In the genomic region with DNA sequence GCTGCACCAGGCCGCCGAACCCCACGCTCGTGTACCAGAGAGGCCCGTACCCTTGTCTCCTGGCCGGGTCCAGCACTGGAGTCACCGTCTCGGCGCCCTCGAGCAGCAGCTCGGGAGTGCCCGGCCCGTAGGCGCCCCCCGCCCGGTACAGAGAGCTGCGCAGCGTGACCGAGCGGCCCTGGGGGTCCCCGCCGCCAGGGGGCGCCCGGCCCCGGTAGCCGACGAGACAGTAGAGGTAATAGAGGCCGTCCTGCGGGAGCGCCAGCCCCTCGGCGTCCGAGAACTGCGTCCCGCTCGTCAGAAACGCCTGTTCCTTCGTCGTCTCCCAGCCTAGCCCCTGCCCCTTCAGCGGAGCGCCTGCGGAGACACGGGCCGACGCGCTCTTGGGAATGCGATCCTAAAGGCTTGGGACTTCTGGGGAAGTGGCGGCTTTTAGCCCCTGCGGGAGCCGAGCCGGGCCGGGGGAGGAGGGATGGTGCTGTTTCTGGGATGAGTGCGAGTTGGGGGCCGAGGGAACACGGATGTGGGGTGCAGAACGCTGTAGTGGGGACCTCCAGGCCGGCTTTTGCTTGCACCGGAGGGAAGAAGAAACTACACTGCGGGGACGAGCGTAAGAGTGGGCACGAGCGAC, we compare ENCODE assay signal across 8 cellular contexts. TPM values are rescaled to one million over a fixed set of nuclear protein-coding genes. Genes with fewer than 3 reads are reported as not detected.
DNase-seq lines count a peak whose midpoint lies in the region; ATAC-seq and TF ChIP-seq lines count a peak whose summit lies in the region.

No MANE protein-coding gene starts in this region.

- TF ChIP-seq RAD21 in Ishikawa (IDR thresholded peaks at IDR 0.05; ENCODE audit: low read depth), result peak; percentile 53; the same call in 1 of the 2 replicates

- no peaks in the 10 kb centered on the region for H3K36me3 ChIP-seq in stomach

- TF ChIP-seq CTCF in fibroblast of villous mesenchyme (IDR thresholded peaks at IDR 0.05; ENCODE audit: insufficient read depth, low read depth, low read length) (peak; percentile 97), neural crest cell (conservative IDR thresholded peaks at IDR 0.05) (peak; percentile 100), stomach (IDR thresholded peaks at IDR 0.05) (peak in 6 of 7 experiments; percentile 53 to 99 (median 92))

- H3K4me3 ChIP-seq in fibroblast of villous mesenchyme (ENCODE audit: low read depth, low read length), result peak overlapping the region; percentile 88
- peak overlapping the region; percentile 65 to 76 (median 72) for H3K4me3 ChIP-seq in stomach

- intact Hi-C loops in stomach (cut with DNase I; ENCODE audit: low total_unique reads), result no loop called here

- no peak for TF ChIP-seq POLR2A in stomach (IDR thresholded peaks at IDR 0.05)

- WGBS in stomach, 5 donors, result 0 to 2% (median 1%) methylated on average over 43 to 63 of the region's 63 CpGs

- H3K4me3 Mint-ChIP-seq in neural crest cell, result peak overlapping the region; percentile 97

- H3K9me3 Mint-ChIP-seq in neural crest cell, result no peaks in the 10 kb centered on the region

- H3K27ac ChIP-seq in stomach, result peak overlapping the region; percentile 60 to 89 (median 86)

- TF ChIP-seq EP300 in Ishikawa (IDR thresholded peaks at IDR 0.05; ENCODE audit: borderline replicate concordance), result no peak
- TF ChIP-seq EP300 in stomach (IDR thresholded peaks at IDR 0.05), result no peak

- DNase-seq in CMK (ENCODE audit: low read depth) (peak; percentile 90), RKO (ENCODE audit: low spot score) (peak; percentile 77), fibroblast of villous mesenchyme (ENCODE audit: low read depth) (peak; percentile 81), neural crest cell (ENCODE audit: low read depth, low spot score) (peak; percentile 91), stomach (peak; percentile 89)
- peak; percentile 86 for DNase-seq in activated T-helper 9 cell treated with anti-CD3 and anti-CD28 coated beads, Interleukin-2, amount 50 U/mL, for 16 hours (ENCODE audit: low read depth)

- H3K9me3 ChIP-seq in stomach, result no peaks in the 10 kb centered on the region

- peaks cover 16% of the 10 kb centered on the region for H3K4me1 Mint-ChIP-seq in neural crest cell

- peaks cover 15% of the 10 kb centered on the region for H3K27me3 Mint-ChIP-seq in neural crest cell (ENCODE audit: low read depth)

- no peaks in the 10 kb centered on the region for H3K27me3 ChIP-seq in stomach

- no peaks in the 10 kb centered on the region for H3K36me3 Mint-ChIP-seq in neural crest cell (ENCODE audit: low read depth)

- peak overlapping the region; percentile 39 for H3K27ac Mint-ChIP-seq in neural crest cell (ENCODE audit: unreplicated experiment)

- peak; percentile 51 for ATAC-seq in GM19467 (IDR thresholded peaks at IDR 0.05; ENCODE audit: unreplicated experiment)

- peaks cover 9 to 54% (median 21%) of the 10 kb centered on the region in 4 donors for H3K4me1 ChIP-seq in stomach

TF ChIP-seq in Ishikawa, 13 proteins besides CTCF, POLR2A, EP300 and RAD21:
- no peak for TF ChIP-seq REST (IDR thresholded peaks at IDR 0.05; ENCODE audit: low read depth)
- TF ChIP-seq ZBTB7A (IDR thresholded peaks at IDR 0.05; ENCODE audit: low read depth), result peak; percentile 72; the same call in 1 of the 2 replicates
- TF ChIP-seq TEAD4 (IDR thresholded peaks at IDR 0.05), result no peak
- peak; percentile 32; the same call in 1 of the 2 replicates for TF ChIP-seq MAX (IDR thresholded peaks at IDR 0.05)
- TF ChIP-seq CREB1 (IDR thresholded peaks at IDR 0.05; ENCODE audit: low read depth), result no peak
- TF ChIP-seq TAF1 (IDR thresholded peaks at IDR 0.05; ENCODE audit: low read depth), result no peak; the same call in 1 of the 2 replicates

RNA-seq across cellular contexts. Expression of gene LTB, which starts 1.3 kb away (rescaled TPM):
- total RNA-seq in fibroblast of villous mesenchyme, result 0.32 TPM in 1 of 2 replicates, not detected in the other
- not detected in 2 replicates for total RNA-seq in neural crest cell
- total RNA-seq in stomach, result 1 to 10 TPM in 1 of 5 donors, not detected in 4; 4.8 TPM
- polyA plus RNA-seq in stomach, result 10 to 100 TPM in 1 of 3 donors, 1 to 10 TPM in 2; 4.2 to 13.4 (median 9.0) TPM

RNA-seq across cellular contexts. Expression of gene LST1, which starts 5.2 kb away (rescaled TPM):
- total RNA-seq in fibroblast of villous mesenchyme, result not detected in 2 replicates
- not detected in 2 replicates for total RNA-seq in neural crest cell
- 1 to 10 TPM in 2 of 5 donors, not detected in 3; 2.9 to 6.7 TPM for total RNA-seq in stomach
- 10 to 100 TPM in 2 of 3 donors, 1 to 10 TPM in 1; 8.8 to 35.4 (median 26.7) TPM for polyA plus RNA-seq in stomach

RNA-seq across cellular contexts. Expression of gene TNF, which starts 5.6 kb away (rescaled TPM):
- total RNA-seq in fibroblast of villous mesenchyme (under 0.01 TPM in 2 replicates), neural crest cell (not detected in 2 replicates), stomach (under 1 TPM in 1 of 5 donors, not detected in 4; 0.58 TPM)
- polyA plus RNA-seq in stomach, result under 1 TPM in 2 of 3 donors, not detected in 1; 0.28 to 0.31 TPM

RNA-seq across cellular contexts. Expression of gene LTA, which starts 8.8 kb away (rescaled TPM):
- total RNA-seq in fibroblast of villous mesenchyme, result not detected in 2 replicates
- 0.26 and 0.36 TPM in 2 replicates for total RNA-seq in neural crest cell
- total RNA-seq in stomach, result not detected
- polyA plus RNA-seq in stomach, result under 1 TPM in 1 of 3 donors, not detected in 2; 0.18 TPM

RNA-seq across cellular contexts. Expression of gene NCR3, which starts 11.9 kb away (rescaled TPM):
- not detected in 2 replicates for total RNA-seq in fibroblast of villous mesenchyme
- not detected in 2 replicates for total RNA-seq in neural crest cell
- total RNA-seq in stomach, result not detected
- polyA plus RNA-seq in stomach, result under 1 TPM in 1 of 3 donors, not detected in 2; 0.25 TPM

Comparison
In these comparisons a context has a peak if more than half of its experiments do, and no peak if none do; other contexts are left out.
1. Peak in every context shown above with its lines: DNase-seq, ATAC-seq, H3K4me3 ChIP-seq and H3K27ac ChIP-seq.